In the genomic region with DNA sequence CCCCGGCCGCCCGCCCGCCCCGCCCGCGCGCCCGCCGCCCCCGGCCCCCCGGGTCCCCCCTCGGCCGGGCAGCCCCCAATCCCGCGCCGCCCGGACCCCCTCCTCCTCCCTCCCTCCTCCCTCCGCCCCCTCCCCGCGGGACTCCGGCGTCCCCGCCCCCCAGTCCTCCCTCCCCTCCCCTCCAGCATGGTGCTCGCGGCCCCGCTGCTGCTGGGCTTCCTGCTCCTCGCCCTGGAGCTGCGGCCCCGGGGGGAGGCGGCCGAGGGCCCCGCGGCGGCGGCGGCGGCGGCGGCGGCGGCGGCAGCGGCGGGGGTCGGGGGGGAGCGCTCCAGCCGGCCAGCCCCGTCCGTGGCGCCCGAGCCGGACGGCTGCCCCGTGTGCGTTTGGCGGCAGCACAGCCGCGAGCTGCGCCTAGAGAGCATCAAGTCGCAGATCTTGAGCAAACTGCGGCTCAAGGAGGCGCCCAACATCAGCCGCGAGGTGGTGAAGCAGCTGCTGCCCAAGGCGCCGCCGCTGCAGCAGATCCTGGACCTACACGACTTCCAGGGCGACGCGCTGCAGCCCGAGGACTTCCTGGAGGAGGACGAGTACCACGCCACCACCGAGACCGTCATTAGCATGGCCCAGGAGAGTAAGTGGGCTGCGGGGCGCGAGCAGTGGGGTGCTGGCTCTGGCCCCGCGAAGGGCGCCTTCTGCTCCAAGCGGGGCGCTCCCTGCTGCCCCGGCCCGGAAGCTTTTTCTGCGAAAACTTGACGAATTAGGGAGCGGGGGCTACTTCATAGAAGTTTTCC, we compare ENCODE assay signal across 8 cellular contexts. TPM values are rescaled to one million over a fixed set of nuclear protein-coding genes. Genes with fewer than 3 reads are reported as not detected.
DNase-seq lines count a peak whose midpoint lies in the region; ATAC-seq, FAIRE-seq and TF ChIP-seq lines count a peak whose summit lies in the region.

No MANE protein-coding gene starts in this region.

- H3K4me3 ChIP-seq in bronchial epithelial cell (ENCODE audit: low read depth, low read length) (peak overlapping the region; percentile 46), kidney epithelial cell (ENCODE audit: low read depth, low read length) (peak overlapping the region; percentile 84)

- FAIRE-seq in bronchial epithelial cell (lab: Jason Lieb, UNC) = no peak

- H3K27me3 ChIP-seq in bronchial epithelial cell (ENCODE audit: control insufficient read depth, insufficient read depth, low read length) = no peaks in the 10 kb centered on the region
- H3K27me3 ChIP-seq in kidney epithelial cell (ENCODE audit: control insufficient read depth, insufficient read depth, low read length) = no peaks in the 10 kb centered on the region

- ATAC-seq in GM21447 (IDR thresholded peaks at IDR 0.05; ENCODE audit: unreplicated experiment) = peak; percentile 38

- DNase-seq in EH (ENCODE audit: low read depth) (peak; percentile 78), KBM-7 (peak; percentile 56), T1000 (lab: John Stamatoyannopoulos, UW) (peak; percentile 39), bronchial epithelial cell (ENCODE audit: low read depth) (peak; percentile 39), kidney epithelial cell (ENCODE audit: low read depth) (no peak), COLO829 (ENCODE audit: low spot score) (no peak)
- DNase-seq in stimulated activated CD4-positive, alpha-beta T cell treated with anti-CD3 and anti-CD28 coated beads, Interleukin-2, amount 100 ng/mL, for 24 hours = peak; percentile 48 to 59

- peak; percentile 20 for TF ChIP-seq CTCF in bronchial epithelial cell (IDR thresholded peaks at IDR 0.05; ENCODE audit: insufficient read depth, low read length, severe bottlenecking)
- no peak for TF ChIP-seq CTCF in kidney epithelial cell (IDR thresholded peaks at IDR 0.05; ENCODE audit: insufficient read depth, low read length, poor library complexity, severe bottlenecking)

- in situ Hi-C loops in KBM-7 (cut with MboI; ENCODE audit: low pct_unique_long_range_greater_than_20kb, low sequenced_read_pairs) = no loop called here

- H3K36me3 ChIP-seq in bronchial epithelial cell (ENCODE audit: control insufficient read depth, insufficient read depth, low read length) (no peaks in the 10 kb centered on the region), kidney epithelial cell (ENCODE audit: control insufficient read depth, insufficient read depth, low read length) (no peaks in the 10 kb centered on the region)

RNA-seq across cellular contexts. Expression of gene GDF11, which starts 0.4 kb away (rescaled TPM):
- total RNA-seq in bronchial epithelial cell = 0.13 and 0.26 TPM in 2 replicates
- total RNA-seq in kidney epithelial cell = 5.4 and 10.7 TPM in 2 replicates

RNA-seq across cellular contexts. Expression of gene CD63, which starts 14.5 kb away (rescaled TPM):
- total RNA-seq in bronchial epithelial cell = 1,301 and 1,307 TPM in 2 replicates
- 1,013 and 1,149 TPM in 2 replicates for total RNA-seq in kidney epithelial cell

RNA-seq across cellular contexts. Expression of gene RDH5, which starts 23.1 kb away (rescaled TPM):
- total RNA-seq in bronchial epithelial cell (1.1 and 2.3 TPM in 2 replicates), kidney epithelial cell (3.6 and 4.7 TPM in 2 replicates)

RNA-seq across cellular contexts. Expression of gene BLOC1S1, which starts 27.5 kb away (rescaled TPM):
- total RNA-seq in bronchial epithelial cell (64.5 and 89.1 TPM in 2 replicates), kidney epithelial cell (109 and 131 TPM in 2 replicates)

RNA-seq across cellular contexts. Expression of gene ITGA7, which starts 35.6 kb away (rescaled TPM):
- total RNA-seq in bronchial epithelial cell = 0.79 and 1.3 TPM in 2 replicates
- 2.0 and 6.4 TPM in 2 replicates for total RNA-seq in kidney epithelial cell

Comparison
In these comparisons a context has a peak if more than half of its experiments do, and no peak if none do; other contexts are left out.
1. DNase-seq: peak in EH (single experiment), KBM-7 (single experiment), T1000 (single experiment), bronchial epithelial cell (single experiment) and stimulated activated CD4-positive, alpha-beta T cell treated with anti-CD3 and anti-CD28 coated beads, Interleukin-2, amount 100 ng/mL, for 24 hours (2 of 2); none in kidney epithelial cell (single experiment) and COLO829 (single experiment).